ENCODE assay signal across 8 cellular contexts in genomic region chr3:186614597-186615483, GRCh38. TPM values are rescaled to one million over a fixed set of nuclear protein-coding genes. Genes with fewer than 3 reads are reported as not detected.
DNase-seq lines count a peak whose midpoint lies in the region; ATAC-seq, FAIRE-seq and TF ChIP-seq lines count a peak whose summit lies in the region.

No MANE protein-coding gene starts in this region.

- peak overlapping the region; percentile 3 to 72 (median 61) for H3K4me3 Mint-ChIP-seq in naive thymus-derived CD8-positive, alpha-beta T cell
- H3K4me3 Mint-ChIP-seq in stimulated activated naive B cell treated with anti-CD40 and anti-IgM and Interleukin-4, amounts not matched to agents 10 μg/mL and 1 μg/mL and 100 μg/mL, for 72 hours, result peak overlapping the region; percentile 3 to 7

- peak; percentile 99 for TF ChIP-seq CTCF in OCI-LY7 (conservative IDR thresholded peaks at IDR 0.05; ENCODE audit: low read length)
- peak in 2 of 3 experiments; percentile 92 to 95 for TF ChIP-seq CTCF in esophagus muscularis mucosa (IDR thresholded peaks at IDR 0.05)

- peak overlapping the region; percentile 68 for H3K4me2 ChIP-seq in OCI-LY7 (ENCODE audit: low read length)

- BruUV-seq in OCI-LY7 (replicated peaks; lab: Mats Ljungman, UMichigan), result no TSS peak

- no peaks in the 10 kb centered on the region for H3K9me3 Mint-ChIP-seq in naive thymus-derived CD8-positive, alpha-beta T cell
- H3K9me3 Mint-ChIP-seq in stimulated activated naive B cell treated with anti-CD40 and anti-IgM and Interleukin-4, amounts not matched to agents 10 μg/mL and 1 μg/mL and 100 μg/mL, for 72 hours, result no peaks in the 10 kb centered on the region

- CTCF ChIA-PET in OCI-LY7 (lab: Charles Lee; ENCODE audit: unreplicated experiment), result interaction anchor here (0.6 to 1.3 kb wide), 7 partner anchors 12 to 1345 kb away, joined by 3 to 5 read pairs (median 3); no protein-coding TSS in a partner anchor

- peak; percentile 65 for ATAC-seq in GM18502 (IDR thresholded peaks at IDR 0.05; ENCODE audit: poor library complexity, unreplicated experiment)
- peak; percentile 56 to 58 for ATAC-seq in naive thymus-derived CD8-positive, alpha-beta T cell
- ATAC-seq in stimulated activated naive B cell treated with anti-CD40 and anti-IgM and Interleukin-4, amounts not matched to agents 10 μg/mL and 1 μg/mL and 100 μg/mL, for 72 hours (replicated peaks), result peak; percentile 54 to 61

- H3K4me1 Mint-ChIP-seq in naive thymus-derived CD8-positive, alpha-beta T cell, result peaks cover 13 to 21% (median 19%) of the 10 kb centered on the region in 4 donors
- H3K4me1 Mint-ChIP-seq in stimulated activated naive B cell treated with anti-CD40 and anti-IgM and Interleukin-4, amounts not matched to agents 10 μg/mL and 1 μg/mL and 100 μg/mL, for 72 hours, result peaks cover 13 to 21% of the 10 kb centered on the region in 2 donors

- DNase-seq in HuH-7.5 (ENCODE audit: low spot score), result peak; percentile 52
- peak; percentile 78 for DNase-seq in OCI-LY7 (ENCODE audit: low spot score)
- DNase-seq in activated T-cell treated with anti-CD3 and anti-CD28 coated beads for 1 hour (ENCODE audit: low read depth), result peak; percentile 64
- DNase-seq in esophagus muscularis mucosa (ENCODE audit: extremely low spot score), result no peak
- DNase-seq in naive thymus-derived CD8-positive, alpha-beta T cell, result peak; percentile 44 to 83 (median 70)
- peak; percentile 60 for DNase-seq in stimulated activated naive B cell treated with anti-CD40 and anti-IgM and Interleukin-4, amounts not matched to agents 10 μg/mL and 1 μg/mL and 100 μg/mL, for 72 hours

- H3K4me3 ChIP-seq in OCI-LY7 (ENCODE audit: low read depth, low read length, poor library complexity, severe bottlenecking) (peak overlapping the region; percentile 35), esophagus muscularis mucosa (no peak overlapping the region)

- H4K20me1 ChIP-seq in OCI-LY7 (ENCODE audit: insufficient read depth, low read length), result no peaks in the 10 kb centered on the region

- peak overlapping the region in 9 of 10 donors; percentile 15 to 85 (median 53) for H3K27ac Mint-ChIP-seq in naive thymus-derived CD8-positive, alpha-beta T cell
- H3K27ac Mint-ChIP-seq in stimulated activated naive B cell treated with anti-CD40 and anti-IgM and Interleukin-4, amounts not matched to agents 10 μg/mL and 1 μg/mL and 100 μg/mL, for 72 hours, result no peak overlapping the region

- H3K27ac ChIP-seq in OCI-LY7 (ENCODE audit: low read depth, low read length, poor library complexity, severe bottlenecking) (no peak overlapping the region), esophagus muscularis mucosa (replicated peaks in 1 of 4) (no peak overlapping the region)

- peaks cover 0 to 51% (median 0%) of the 10 kb centered on the region in 4 donors for H3K27me3 ChIP-seq in esophagus muscularis mucosa

- 34% methylated on average over 16 of the region's 16 CpGs for WGBS in esophagus muscularis mucosa

- peak overlapping the region; percentile 62; the same call in 1 of the 2 replicates for H2AFZ ChIP-seq in OCI-LY7 (ENCODE audit: low read length)

- FAIRE-seq in A204.1 (lab: Jason Lieb, UNC), result peak; percentile 6

- no peak for TF ChIP-seq EP300 in esophagus muscularis mucosa (IDR thresholded peaks at IDR 0.05)

- intact Hi-C loops in OCI-LY7 (cut with micrococcal nuclease; ENCODE audit: unreplicated experiment) (loop anchor here (1.0 to 5.0 kb wide), 4 partner anchors 142 to 632 kb away; no protein-coding TSS in a partner anchor), esophagus muscularis mucosa (cut with DNase I) (loop anchor here (5.0 to 10.0 kb wide), 2 partner anchors 207 to 550 kb away; no protein-coding TSS in a partner anchor)

- no peaks in the 10 kb centered on the region for H3K9me2 ChIP-seq in OCI-LY7 (ENCODE audit: insufficient read depth, low read length)

- no peaks in the 10 kb centered on the region for H3K9me3 ChIP-seq in OCI-LY7 (ENCODE audit: low read length)
- H3K9me3 ChIP-seq in esophagus muscularis mucosa, result no peaks in the 10 kb centered on the region

- H3K36me3 Mint-ChIP-seq in naive thymus-derived CD8-positive, alpha-beta T cell, result no peaks in the 10 kb centered on the region
- H3K36me3 Mint-ChIP-seq in stimulated activated naive B cell treated with anti-CD40 and anti-IgM and Interleukin-4, amounts not matched to agents 10 μg/mL and 1 μg/mL and 100 μg/mL, for 72 hours, result peaks cover 0 to 1% of the 10 kb centered on the region in 2 donors

- H3K36me3 ChIP-seq in OCI-LY7 (ENCODE audit: insufficient read depth, low read length) (no peaks in the 10 kb centered on the region), esophagus muscularis mucosa (no peaks in the 10 kb centered on the region)

- H3K4me1 ChIP-seq in OCI-LY7 (ENCODE audit: insufficient read depth, low read length, poor library complexity, severe bottlenecking), result peaks cover 18% of the 10 kb centered on the region
- peaks cover 0 to 18% (median 12%) of the 10 kb centered on the region in 4 donors for H3K4me1 ChIP-seq in esophagus muscularis mucosa

- POLR2A ChIA-PET in OCI-LY7 (lab: Charles Lee), result interaction anchor here (0.6 to 1.4 kb wide), 8 partner anchors 11 to 1078 kb away, joined by 3 to 6 read pairs (median 4); partner anchors contain the start of gene RFC4
- POLR2A ChIA-PET in naive thymus-derived CD8-positive, alpha-beta T cell (lab: Charles Lee), result interaction anchor here (0.9 to 4.0 kb wide), 3 partner anchors 169 to 212 kb away, joined by 3 to 38 read pairs (median 14); partner anchors contain the start of gene EIF4A2

- H3K27me3 Mint-ChIP-seq in naive thymus-derived CD8-positive, alpha-beta T cell, result peaks cover 6 to 39% (median 19%) of the 10 kb centered on the region in 5 donors
- peaks cover 42 to 51% of the 10 kb centered on the region in 2 donors for H3K27me3 Mint-ChIP-seq in stimulated activated naive B cell treated with anti-CD40 and anti-IgM and Interleukin-4, amounts not matched to agents 10 μg/mL and 1 μg/mL and 100 μg/mL, for 72 hours

- no peaks in the 10 kb centered on the region for H3K79me2 ChIP-seq in OCI-LY7 (ENCODE audit: insufficient read depth, low read depth, low read length)

- no peak for TF ChIP-seq POLR2A in esophagus muscularis mucosa (IDR thresholded peaks at IDR 0.05; ENCODE audit: low read depth)

RNA-seq across cellular contexts. Expression of gene AHSG, which starts 2.0 kb away (rescaled TPM):
- not detected in 2 replicates for total RNA-seq in OCI-LY7 (2014; rRNA removed; shearing (Covaris generic))
- total RNA-seq in OCI-LY7 (2022) (not detected in 2 replicates), esophagus muscularis mucosa (not detected)
- not detected for total RNA-seq in naive thymus-derived CD8-positive, alpha-beta T cell
- polyA plus RNA-seq in naive thymus-derived CD8-positive, alpha-beta T cell, result not detected

RNA-seq across cellular contexts. Expression of gene FETUB, which starts 25.4 kb away (rescaled TPM):
- total RNA-seq in OCI-LY7 (2014; rRNA removed; shearing (Covaris generic)), result not detected in 2 replicates
- not detected in 2 replicates for total RNA-seq in OCI-LY7 (2022)
- not detected for total RNA-seq in esophagus muscularis mucosa
- not detected for total RNA-seq in naive thymus-derived CD8-positive, alpha-beta T cell
- polyA plus RNA-seq in naive thymus-derived CD8-positive, alpha-beta T cell, result not detected

RNA-seq across cellular contexts. Expression of gene DNAJB11, which starts 44.3 kb away (rescaled TPM):
- 73.0 and 78.7 TPM in 2 replicates for total RNA-seq in OCI-LY7 (2014; rRNA removed; shearing (Covaris generic))
- total RNA-seq in OCI-LY7 (2022), result 53.2 and 61.1 TPM in 2 replicates
- total RNA-seq in esophagus muscularis mucosa, result 10 to 100 TPM; 22.9 to 42.1 (median 25.0) TPM
- total RNA-seq in naive thymus-derived CD8-positive, alpha-beta T cell, result 10 to 100 TPM; 30.0 to 31.7 TPM
- 10 to 100 TPM; 31.0 to 41.1 (median 31.4) TPM for polyA plus RNA-seq in naive thymus-derived CD8-positive, alpha-beta T cell

RNA-seq across cellular contexts. Expression of gene TBCCD1, which starts 47.7 kb away (rescaled TPM):
- 24.2 and 27.0 TPM in 2 replicates for total RNA-seq in OCI-LY7 (2014; rRNA removed; shearing (Covaris generic))
- total RNA-seq in OCI-LY7 (2022), result 21.3 and 21.9 TPM in 2 replicates
- total RNA-seq in esophagus muscularis mucosa, result 10 to 100 TPM in 3 of 4 donors, 1 to 10 TPM in 1; 9.9 to 13.2 (median 11.5) TPM
- 10 to 100 TPM; 17.7 to 21.4 TPM for total RNA-seq in naive thymus-derived CD8-positive, alpha-beta T cell
- 10 to 100 TPM; 11.9 to 22.7 (median 12.2) TPM for polyA plus RNA-seq in naive thymus-derived CD8-positive, alpha-beta T cell

RNA-seq across cellular contexts. Expression of gene HRG, which starts 51.0 kb away (rescaled TPM):
- not detected in 2 replicates for total RNA-seq in OCI-LY7 (2014; rRNA removed; shearing (Covaris generic))
- total RNA-seq in OCI-LY7 (2022) (not detected in 2 replicates), esophagus muscularis mucosa (not detected)
- total RNA-seq in naive thymus-derived CD8-positive, alpha-beta T cell, result not detected
- not detected for polyA plus RNA-seq in naive thymus-derived CD8-positive, alpha-beta T cell
